23 cellular contexts compared by ENCODE assay signal in genomic region chr9:90841615-90842014, GRCh38. TPM values are rescaled to one million over a fixed set of nuclear protein-coding genes. Genes with fewer than 3 reads are reported as not detected.
"Had no signal": no experiment of that assay in that cellular context is flagged by ENCODE, and none has a peak within 500 bp of the region (broad histone marks: within the 10 kb centered on the region; RNA-seq: fewer than 3 reads in every experiment).

No MANE protein-coding gene starts in this region.

- H3K27me3 ChIP-seq: brain microvascular endothelial cell, right atrium auricular region, spleen, transverse colon, uterus had no signal

- H3K9me3 ChIP-seq: right atrium auricular region, spleen, transverse colon, uterus had no signal

- H3K4me3 Mint-ChIP-seq: activated CD4-positive, alpha-beta memory T cell treated with anti-CD3 and anti-CD28 coated beads for 36 hours; activated CD4-positive, alpha-beta T cell treated with anti-CD3 and anti-CD28 coated beads, Interleukin-2, amount 10 ng/mL, durations not matched to agents 24 days and 14 days; activated naive CD4-positive, alpha-beta T cell treated with anti-CD3 and anti-CD28 coated beads, Interleukin-2, amount 10 ng/mL, durations not matched to agents 7 days and 5 days; activated T-helper 1 cell treated with anti-CD3 and anti-CD28 coated beads, Interleukin-12 subunit alpha, Interleukin-12 subunit beta, Interleukin-2, Interleukin-4 antibody, amounts not matched to agents 30 ng/mL and 10 ng/mL and 1 ng/mL, durations not matched to agents 14 hours and 24 hours and 36 hours; naive thymus-derived CD8-positive, alpha-beta T cell; neural crest cell had no signal

- H3K27ac ChIP-seq: brain microvascular endothelial cell, right atrium auricular region, transverse colon, uterus had no signal

- H3K27ac Mint-ChIP-seq: activated CD4-positive, alpha-beta memory T cell treated with anti-CD3 and anti-CD28 coated beads for 36 hours; activated CD4-positive, alpha-beta T cell treated with anti-CD3 and anti-CD28 coated beads, Interleukin-2, amount 10 ng/mL, durations not matched to agents 24 days and 14 days; activated naive CD4-positive, alpha-beta T cell treated with anti-CD3 and anti-CD28 coated beads, Interleukin-2, amount 10 ng/mL, durations not matched to agents 7 days and 5 days; activated T-helper 1 cell treated with anti-CD3 and anti-CD28 coated beads, Interleukin-12 subunit alpha, Interleukin-12 subunit beta, Interleukin-2, Interleukin-4 antibody, amounts not matched to agents 30 ng/mL and 10 ng/mL and 1 ng/mL, durations not matched to agents 14 hours and 24 hours and 36 hours; naive thymus-derived CD8-positive, alpha-beta T cell had no signal

- H3K4me1 Mint-ChIP-seq: activated CD4-positive, alpha-beta T cell treated with anti-CD3 and anti-CD28 coated beads, Interleukin-2, amount 10 ng/mL, durations not matched to agents 24 days and 14 days; activated naive CD4-positive, alpha-beta T cell treated with anti-CD3 and anti-CD28 coated beads, Interleukin-2, amount 10 ng/mL, durations not matched to agents 7 days and 5 days had no signal

- H3K9me3 Mint-ChIP-seq: activated CD4-positive, alpha-beta memory T cell treated with anti-CD3 and anti-CD28 coated beads for 36 hours; activated CD4-positive, alpha-beta T cell treated with anti-CD3 and anti-CD28 coated beads, Interleukin-2, amount 10 ng/mL, durations not matched to agents 24 days and 14 days; activated naive CD4-positive, alpha-beta T cell treated with anti-CD3 and anti-CD28 coated beads, Interleukin-2, amount 10 ng/mL, durations not matched to agents 7 days and 5 days; activated T-helper 1 cell treated with anti-CD3 and anti-CD28 coated beads, Interleukin-12 subunit alpha, Interleukin-12 subunit beta, Interleukin-2, Interleukin-4 antibody, amounts not matched to agents 30 ng/mL and 10 ng/mL and 1 ng/mL, durations not matched to agents 14 hours and 24 hours and 36 hours; naive thymus-derived CD8-positive, alpha-beta T cell; neural crest cell had no signal

- H3K36me3 Mint-ChIP-seq: activated CD4-positive, alpha-beta memory T cell treated with anti-CD3 and anti-CD28 coated beads for 36 hours; activated naive CD4-positive, alpha-beta T cell treated with anti-CD3 and anti-CD28 coated beads, Interleukin-2, amount 10 ng/mL, durations not matched to agents 7 days and 5 days; naive thymus-derived CD8-positive, alpha-beta T cell had no signal

- H3K4me1 ChIP-seq: right atrium auricular region, uterus had no signal

- ATAC-seq: naive thymus-derived CD8-positive, alpha-beta T cell had no signal

- DNase-seq: activated CD4-positive, alpha-beta memory T cell treated with anti-CD3 and anti-CD28 coated beads for 36 hours; activated CD4-positive, alpha-beta T cell treated with anti-CD3 and anti-CD28 coated beads, Interleukin-2, amount 10 ng/mL, durations not matched to agents 24 days and 14 days; activated CD4-positive, CD25-positive, alpha-beta regulatory T cell treated with anti-CD3 and anti-CD28 coated beads, Interleukin-2, amount 50 U/mL, for 72 hours; activated CD8-positive, alpha-beta memory T cell treated with anti-CD3 and anti-CD28 coated beads, Interleukin-2, amount 50 U/mL, for 4 hours; activated effector memory CD4-positive, alpha-beta T cell treated with anti-CD3 and anti-CD28 coated beads, Interleukin-2, amount 50 U/mL, for 16 hours; activated naive CD4-positive, alpha-beta T cell treated with anti-CD3 and anti-CD28 coated beads, Interleukin-2, amount 10 ng/mL, durations not matched to agents 7 days and 5 days; activated T-cell treated with anti-CD3 and anti-CD28 coated beads, Interleukin-2, amount 50 U/mL, for 1 hour; amniotic stem cell; brain microvascular endothelial cell; cortex of kidney; foreskin fibroblast; head of caudate nucleus; hippocampal formation; spleen; stimulated activated naive CD4-positive, alpha-beta T cell; transverse colon; uterus had no signal

- H3K36me3 ChIP-seq: brain microvascular endothelial cell, right atrium auricular region, transverse colon, uterus had no signal

- FAIRE-seq: astrocyte, endothelial cell of umbilical vein had no signal

- H3K27me3 Mint-ChIP-seq: activated CD4-positive, alpha-beta memory T cell treated with anti-CD3 and anti-CD28 coated beads for 36 hours had no signal

- H3K4me3 ChIP-seq: right atrium auricular region, spleen, transverse colon, uterus had no signal

RNA-seq across cellular contexts. Expression of gene SYK, which starts 40.0 kb away (rescaled TPM):
- total RNA-seq: activated CD4-positive, alpha-beta memory T cell treated with anti-CD3 and anti-CD28 coated beads for 36 hours; endothelial cell of umbilical vein had no signal
- polyA plus RNA-seq: endothelial cell of umbilical vein had no signal
